Comparison of ENCODE assay signal across 21 cellular contexts in genomic region chr18:55433140-55433539, GRCh38.
DNase-seq lines count a peak whose midpoint lies in the region; ATAC-seq, FAIRE-seq and TF ChIP-seq lines count a peak whose summit lies in the region.
"Had no signal": no experiment of that assay in that cellular context is flagged by ENCODE, and none has a peak within 500 bp of the region (broad histone marks: within the 10 kb centered on the region; RNA-seq: fewer than 3 reads in every experiment).

No MANE protein-coding gene starts in this region.

- no peak for TF ChIP-seq RAD21 in K562 (CRISPR knock-in tag; conservative IDR thresholded peaks at IDR 0.05 in 1 of 2, IDR thresholded peaks at IDR 0.05 in 1 of 2)

- no peak for ATAC-seq in K562
- ATAC-seq: GM12878, HepG2 had no signal

- H3K36me3 ChIP-seq in BLaER1 (peaks cover 46% of the 10 kb centered on the region), Karpas-422 (ENCODE audit: insufficient read depth, low read length) (no peaks in the 10 kb centered on the region), K562 (ENCODE audit: control insufficient read depth, insufficient read depth, low read length) (no peaks in the 10 kb centered on the region), sigmoid colon (no peaks in the 10 kb centered on the region)
- H3K36me3 ChIP-seq: Peyer's patch had no signal

- TF ChIP-seq EP300 in K562 (IDR thresholded peaks at IDR 0.05; ENCODE audit: low read length) (peak; percentile 28; the same call in 1 of the 2 replicates), sigmoid colon (IDR thresholded peaks at IDR 0.05) (no peak)

- peak overlapping the region; percentile 20; the same call in 1 of the 2 replicates for H3K4me2 ChIP-seq in BLaER1
- H3K4me2 ChIP-seq in Karpas-422 (ENCODE audit: low read depth, low read length, poor library complexity, severe bottlenecking), result peak overlapping the region; percentile 60
- no peak overlapping the region for H3K4me2 ChIP-seq in K562 (ENCODE audit: insufficient read depth, low read length)

- H3K9ac ChIP-seq in BLaER1 (no peak overlapping the region), Karpas-422 (ENCODE audit: low read length) (peak overlapping the region; percentile 58), K562 (ENCODE audit: insufficient read depth in 1 of 2, low read depth in 2 of 2, low read length in 2 of 2) (no peak overlapping the region)

- peaks cover 67% of the 10 kb centered on the region for H3K4me1 Mint-ChIP-seq in nephron progenitor cell
- H3K4me1 Mint-ChIP-seq: CD4-positive, alpha-beta memory T cell had no signal

- H3K27me3 Mint-ChIP-seq in nephron progenitor cell (ENCODE audit: low read depth, poor library complexity), result no peaks in the 10 kb centered on the region

- POLR2A ChIA-PET in K562 (lab: Yijun Ruan, JAX), result interaction anchor here (1.3 kb wide), 1 partner anchor 10 kb away, joined by 3 read pairs; no protein-coding TSS in a partner anchor

- no peak for TF ChIP-seq CTCF in K562 (IDR thresholded peaks at IDR 0.05 in 2 of 3, conservative IDR thresholded peaks at IDR 0.05 in 1 of 3; ENCODE audit: insufficient read depth in 2 of 3, low read depth in 1 of 3, low read length in 3 of 3)
- no peak for TF ChIP-seq CTCF in nephron progenitor cell (IDR thresholded peaks at IDR 0.05)
- TF ChIP-seq CTCF in sigmoid colon (IDR thresholded peaks at IDR 0.05), result no peak

- H3K9me3 Mint-ChIP-seq in nephron progenitor cell, result peaks cover 21% of the 10 kb centered on the region

- H3K4me1 ChIP-seq in BLaER1, result peaks cover 56% of the 10 kb centered on the region
- H3K4me1 ChIP-seq in Karpas-422 (ENCODE audit: low read length), result peaks cover 91% of the 10 kb centered on the region
- peaks cover 0 to 12% of the 10 kb centered on the region in 2 experiments; a peak in 2 of 5 replicates for H3K4me1 ChIP-seq in K562 (replicated peaks in 1 of 2; ENCODE audit: control insufficient read depth in 2 of 2, insufficient read depth in 2 of 2, low read length in 2 of 2)
- H3K4me1 ChIP-seq in sigmoid colon, result peaks cover 0 to 26% (median 13%) of the 10 kb centered on the region in 4 donors
- H3K4me1 ChIP-seq: Caco-2, Peyer's patch had no signal

- peak overlapping the region; percentile 70 for H3K27ac Mint-ChIP-seq in nephron progenitor cell
- H3K27ac Mint-ChIP-seq: CD4-positive, alpha-beta memory T cell had no signal

- H3K9me1 ChIP-seq in K562 (ENCODE audit: control insufficient read depth, insufficient read depth, low read length), result no peaks in the 10 kb centered on the region

- H3K9me3 ChIP-seq in BLaER1, result peaks cover 35% of the 10 kb centered on the region
- H3K9me3 ChIP-seq in Karpas-422 (ENCODE audit: low read length), result no peaks in the 10 kb centered on the region
- H3K9me3 ChIP-seq in K562 (replicated peaks; ENCODE audit: control insufficient read depth, insufficient read depth, low read depth, low read length), result no peaks in the 10 kb centered on the region
- no peaks in the 10 kb centered on the region for H3K9me3 ChIP-seq in sigmoid colon
- H3K9me3 ChIP-seq: Caco-2, Peyer's patch had no signal

- peaks cover 26% of the 10 kb centered on the region for H4K20me1 ChIP-seq in BLaER1
- no peaks in the 10 kb centered on the region for H4K20me1 ChIP-seq in Karpas-422 (ENCODE audit: insufficient read depth, low read depth, low read length)
- no peaks in the 10 kb centered on the region for H4K20me1 ChIP-seq in K562 (replicated peaks; ENCODE audit: control insufficient read depth, insufficient read depth, low read length)

- DNase-seq in Karpas-422 (no peak), K562 (ENCODE audit: extremely low read depth in 1 of 4, low spot score in 3 of 4) (peak in 1 of 4 experiments; percentile 7), nephron progenitor cell (no peak), sigmoid colon (no peak), NCI-H1930 (lab: John Stamatoyannopoulos, UW) (no peak), COLO829 (ENCODE audit: low spot score) (no peak)
- DNase-seq: Caco-2; CD4-positive, alpha-beta memory T cell; EL; GDM1; NCI-H2029 treated with DMSO at 0.1 percent for 48 hours; NCI-H2227 treated with DMSO at 0.1 percent for 48 hours; OCI-M1; Peyer's patch; SHP77 treated with DMSO at 0.1 percent for 48 hours; SW 1271 had no signal

- FAIRE-seq in K562 (lab: Jason Lieb, UNC), result no peak
- FAIRE-seq: GM12878, GM19239, H54, HepG2 had no signal

- H3K27ac ChIP-seq in BLaER1 (peak overlapping the region; percentile 47; the same call in 1 of the 2 replicates), Karpas-422 (ENCODE audit: low read length) (peak overlapping the region; percentile 98), K562 (ENCODE audit: extremely low read depth, low read depth, low read length) (no peak overlapping the region), sigmoid colon (no peak overlapping the region)
- H3K27ac ChIP-seq: Peyer's patch had no signal

- H3K4me3 ChIP-seq in BLaER1, result no peak overlapping the region
- H3K4me3 ChIP-seq in Karpas-422 (ENCODE audit: low read length), result peak overlapping the region; percentile 10
- no peak overlapping the region for H3K4me3 ChIP-seq in K562
- no peak overlapping the region for H3K4me3 ChIP-seq in sigmoid colon
- H3K4me3 ChIP-seq: GM12878, Peyer's patch had no signal

- in situ Hi-C loops in K562 (cut with MboI), result no loop called here

- H3K36me3 Mint-ChIP-seq in nephron progenitor cell (ENCODE audit: low read depth), result peaks cover 68% of the 10 kb centered on the region
- H3K36me3 Mint-ChIP-seq: CD4-positive, alpha-beta memory T cell had no signal

- no peaks in the 10 kb centered on the region for H3K9me2 ChIP-seq in Karpas-422 (replicated peaks; ENCODE audit: insufficient read depth, low read length)

- no peak overlapping the region for H2AFZ ChIP-seq in Karpas-422 (ENCODE audit: low read length)
- H2AFZ ChIP-seq in K562 (ENCODE audit: low read depth, low read length), result no peak overlapping the region

- WGBS in K562 (ENCODE audit: insufficient coverage, low coverage, missing lambda C conversion rate), result 0% methylated on average over 2 of the region's 2 CpGs
- WGBS in sigmoid colon, 2 donors, result 76 to 81% methylated on average over 2 of the region's 2 CpGs

- CTCF ChIA-PET in K562 (lab: Yijun Ruan, JAX; ENCODE audit: low intra/inter-chr PET ratio), result no interaction called here

- H3K79me2 ChIP-seq in Karpas-422 (ENCODE audit: low read length) (peaks cover 58% of the 10 kb centered on the region), K562 (ENCODE audit: control insufficient read depth, insufficient read depth, low read length) (no peaks in the 10 kb centered on the region)

- TF ChIP-seq POLR2A in K562 (conservative IDR thresholded peaks at IDR 0.05) (no peak), sigmoid colon (IDR thresholded peaks at IDR 0.05) (no peak)

- peak overlapping the region; percentile 18 for H3K4me3 Mint-ChIP-seq in nephron progenitor cell
- H3K4me3 Mint-ChIP-seq: CD4-positive, alpha-beta memory T cell had no signal

- no peaks in the 10 kb centered on the region for H3K27me3 ChIP-seq in BLaER1
- no peaks in the 10 kb centered on the region for H3K27me3 ChIP-seq in Karpas-422 (ENCODE audit: low read length)
- H3K27me3 ChIP-seq in K562 (ENCODE audit: control insufficient read depth in 2 of 2, insufficient read depth in 2 of 2, low read length in 2 of 2), result no peaks in the 10 kb centered on the region
- no peaks in the 10 kb centered on the region for H3K27me3 ChIP-seq in sigmoid colon
- H3K27me3 ChIP-seq: Peyer's patch had no signal

- intact Hi-C loops in K562 (cut with micrococcal nuclease) (no loop called here), sigmoid colon (cut with DNase I) (no loop called here)

- no TSS peak for BruUV-seq in K562 (replicated peaks; lab: Mats Ljungman, UMichigan)

TF ChIP-seq in K562, 482 proteins besides CTCF, POLR2A, EP300 and RAD21 (continues in another document):
- TF ChIP-seq KLF10 (CRISPR knock-in tag; IDR thresholded peaks at IDR 0.05) (no peak), TAL1 (IDR thresholded peaks at IDR 0.05) (peak; percentile 62; the same call in 1 of the 2 replicates), ATF3 (IDR thresholded peaks at IDR 0.05) (no peak), ATF3 (CRISPR knock-in tag; conservative IDR thresholded peaks at IDR 0.05) (no peak), ZNF395 (CRISPR knock-in tag; IDR thresholded peaks at IDR 0.05) (no peak), MTA2 (IDR thresholded peaks at IDR 0.05; ENCODE audit: low read depth) (peak; percentile 26; the same call in 1 of the 2 replicates), TCF3 (CRISPR knock-in tag; IDR thresholded peaks at IDR 0.05) (0 out of 2 replicates have a peak, but pooled peaks have one; percentile 13), ZNF140 (CRISPR knock-in tag; IDR thresholded peaks at IDR 0.05) (no peak), TEAD4 (IDR thresholded peaks at IDR 0.05; ENCODE audit: low read length) (peak; percentile 47; the same call in 1 of the 2 replicates), TEAD4 (CRISPR knock-in tag; IDR thresholded peaks at IDR 0.05; ENCODE audit: borderline replicate concordance) (no peak), SMARCC2 (IDR thresholded peaks at IDR 0.05; ENCODE audit: low read depth) (no peak), JUN (IDR thresholded peaks at IDR 0.05; ENCODE audit: borderline replicate concordance, low read depth, low read length) (no peak), JUN (CRISPR knock-in tag; IDR thresholded peaks at IDR 0.05; ENCODE audit: borderline replicate concordance) (no peak), CBFA2T2 (conservative IDR thresholded peaks at IDR 0.05) (peak; percentile 65), CBFA2T3 (IDR thresholded peaks at IDR 0.05) (peak; percentile 73), NCOR1 (IDR thresholded peaks at IDR 0.05) (peak; percentile 42; the same call in 1 of the 2 replicates)

Comparison
In these comparisons a context has a peak if more than half of its experiments do, and no peak if none do; other contexts are left out.
1. H3K27ac ChIP-seq: peak in BLaER1 (single experiment) and Karpas-422 (single experiment); none in K562 (single experiment) and sigmoid colon (0 of 4).